ENCODE assay signal across 7 cellular contexts in the genomic region with DNA sequence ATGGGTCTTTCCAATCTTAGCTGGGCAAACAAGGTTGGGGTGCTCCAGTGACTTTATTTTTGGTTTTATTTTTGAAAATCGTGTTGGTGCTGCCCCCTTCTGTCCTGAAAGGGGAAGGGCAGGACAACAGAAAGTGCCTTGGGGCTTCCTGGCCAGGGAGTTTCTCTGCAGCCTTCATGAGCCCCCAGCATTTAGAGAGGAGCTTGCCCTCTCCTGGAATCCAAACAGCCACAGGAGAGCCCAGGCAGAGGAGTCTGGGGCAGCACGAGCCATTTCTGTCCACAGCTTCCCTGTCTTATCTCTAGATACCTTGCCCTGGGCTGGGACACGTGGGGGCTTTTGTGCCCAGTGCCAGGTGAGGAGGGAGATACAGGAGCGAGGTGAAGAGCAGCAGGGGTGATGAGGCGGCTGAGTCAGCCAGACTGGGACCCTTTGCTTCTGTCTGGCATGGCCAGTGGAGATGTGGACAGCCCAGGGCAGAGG.
DNase-seq lines count a peak whose midpoint lies in the region; ATAC-seq and TF ChIP-seq lines count a peak whose summit lies in the region.

No MANE protein-coding gene starts in this region.

- H3K27ac Mint-ChIP-seq in T-helper 2 cell treated with Interferon-gamma antibody and Interleukin-4, amounts not matched to agents 5 μg/mL and 100 μg/mL, for 36 hours: peak overlapping the region; percentile 53
- H3K27ac Mint-ChIP-seq in dendritic cell treated with granulocyte-macrophage colony-stimulating factor and Interleukin-4, amounts not matched to agents 40 ng/mL and 50 ng/mL, for 4 days: peak overlapping the region; percentile 64

- no peak overlapping the region for H3K9ac ChIP-seq in KMS-11

- H3K4me3 Mint-ChIP-seq in T-helper 2 cell treated with Interferon-gamma antibody and Interleukin-4, amounts not matched to agents 5 μg/mL and 100 μg/mL, for 36 hours: no peak overlapping the region
- H3K4me3 Mint-ChIP-seq in dendritic cell treated with granulocyte-macrophage colony-stimulating factor and Interleukin-4, amounts not matched to agents 40 ng/mL and 50 ng/mL, for 4 days: no peak overlapping the region

- no peaks in the 10 kb centered on the region for H3K9me3 Mint-ChIP-seq in T-helper 2 cell treated with Interferon-gamma antibody and Interleukin-4, amounts not matched to agents 5 μg/mL and 100 μg/mL, for 36 hours
- peaks cover 8% of the 10 kb centered on the region for H3K9me3 Mint-ChIP-seq in dendritic cell treated with granulocyte-macrophage colony-stimulating factor and Interleukin-4, amounts not matched to agents 40 ng/mL and 50 ng/mL, for 4 days

- peaks cover 13% of the 10 kb centered on the region for H3K4me1 ChIP-seq in KMS-11 (ENCODE audit: low read depth, poor library complexity, severe bottlenecking)

- H3K4me2 ChIP-seq in KMS-11: peak overlapping the region; percentile 56

- H3K27me3 Mint-ChIP-seq in T-helper 2 cell treated with Interferon-gamma antibody and Interleukin-4, amounts not matched to agents 5 μg/mL and 100 μg/mL, for 36 hours (ENCODE audit: low read depth): no peaks in the 10 kb centered on the region
- H3K27me3 Mint-ChIP-seq in dendritic cell treated with granulocyte-macrophage colony-stimulating factor and Interleukin-4, amounts not matched to agents 40 ng/mL and 50 ng/mL, for 4 days: peaks cover 5% of the 10 kb centered on the region

- no peaks in the 10 kb centered on the region for H3K79me2 ChIP-seq in KMS-11 (ENCODE audit: insufficient read depth, low read depth)

- peak; percentile 61 for DNase-seq in ELR (ENCODE audit: low read depth)
- peak; percentile 34 for DNase-seq in T-helper 2 cell treated with Interferon-gamma antibody and Interleukin-4, amounts not matched to agents 5 μg/mL and 100 μg/mL, for 36 hours (ENCODE audit: low spot score)
- DNase-seq in midbrain (lab: John Stamatoyannopoulos, UW): peak; percentile 10

- H3K4me3 ChIP-seq in KMS-11 (IDR thresholded peaks at IDR 0.05; ENCODE audit: insufficient read depth, low read depth, low read length): no peak overlapping the region

- peaks cover 33% of the 10 kb centered on the region for H3K36me3 Mint-ChIP-seq in T-helper 2 cell treated with Interferon-gamma antibody and Interleukin-4, amounts not matched to agents 5 μg/mL and 100 μg/mL, for 36 hours (ENCODE audit: low read depth)
- peaks cover 11% of the 10 kb centered on the region for H3K36me3 Mint-ChIP-seq in dendritic cell treated with granulocyte-macrophage colony-stimulating factor and Interleukin-4, amounts not matched to agents 40 ng/mL and 50 ng/mL, for 4 days (ENCODE audit: low read depth)

- H2AFZ ChIP-seq in KMS-11 (ENCODE audit: low read depth): peak overlapping the region; percentile 18; the same call in 1 of the 2 replicates

- peak; percentile 86 for TF ChIP-seq CTCF in KMS-11 (conservative IDR thresholded peaks at IDR 0.05; ENCODE audit: low read depth, low read length)

- intact Hi-C loops in dendritic cell treated with granulocyte-macrophage colony-stimulating factor and Interleukin-4, amounts not matched to agents 40 ng/mL and 50 ng/mL, for 4 days (cut with micrococcal nuclease): loop anchor here (2.0 to 5.0 kb wide), 2 partner anchors 171 to 245 kb away; partner anchors contain the start of genes C12orf57 and RNU7-1

- ATAC-seq in GM21447 (IDR thresholded peaks at IDR 0.05; ENCODE audit: unreplicated experiment) (no peak), HG03442 (IDR thresholded peaks at IDR 0.05; ENCODE audit: unreplicated experiment) (no peak)

- no peaks in the 10 kb centered on the region for H3K27me3 ChIP-seq in KMS-11 (ENCODE audit: insufficient read depth, low read depth)

- no peaks in the 10 kb centered on the region for H4K20me1 ChIP-seq in KMS-11 (ENCODE audit: insufficient read depth)

- H3K27ac ChIP-seq in KMS-11: no peak overlapping the region

- H3K36me3 ChIP-seq in KMS-11 (ENCODE audit: insufficient read depth): no peaks in the 10 kb centered on the region

- H3K4me1 Mint-ChIP-seq in T-helper 2 cell treated with Interferon-gamma antibody and Interleukin-4, amounts not matched to agents 5 μg/mL and 100 μg/mL, for 36 hours (ENCODE audit: low read depth): peaks cover 16% of the 10 kb centered on the region
- H3K4me1 Mint-ChIP-seq in dendritic cell treated with granulocyte-macrophage colony-stimulating factor and Interleukin-4, amounts not matched to agents 40 ng/mL and 50 ng/mL, for 4 days (ENCODE audit: low read depth): peaks cover 47% of the 10 kb centered on the region

Comparison
In these comparisons a context has a peak if more than half of its experiments do, and no peak if none do; other contexts are left out.
1. DNase-seq: peak in every context shown above with its lines; median percentile 61 in ELR; 34 in T-helper 2 cell treated with Interferon-gamma antibody and Interleukin-4, amounts not matched to agents 5 μg/mL and 100 μg/mL, for 36 hours; 10 in midbrain.